8 cellular contexts compared by ENCODE assay signal in genomic region chr1:151199860-151200581, GRCh38. TPM values are rescaled to one million over a fixed set of nuclear protein-coding genes. Genes with fewer than 3 reads are reported as not detected.
DNase-seq lines count a peak whose midpoint lies in the region; TF ChIP-seq lines count a peak whose summit lies in the region.

No MANE protein-coding gene starts in this region.

- no peaks in the 10 kb centered on the region for H3K9me3 ChIP-seq in smooth muscle cell (replicated peaks; ENCODE audit: low read depth)

- peak overlapping the region; percentile 98 to 99 (median 99) for H3K27ac Mint-ChIP-seq in CD14-positive monocyte
- H3K27ac Mint-ChIP-seq in activated naive CD4-positive, alpha-beta T cell treated with anti-CD3 and anti-CD28 coated beads, Interleukin-2, amount 10 ng/mL, durations not matched to agents 7 days and 5 days: peak overlapping the region; percentile 98

- peaks cover 0 to 2% (median 0%) of the 10 kb centered on the region in 3 donors for H3K27me3 Mint-ChIP-seq in CD14-positive monocyte (ENCODE audit: low read depth in 3 of 3)
- peaks cover 14% of the 10 kb centered on the region for H3K27me3 Mint-ChIP-seq in activated naive CD4-positive, alpha-beta T cell treated with anti-CD3 and anti-CD28 coated beads, Interleukin-2, amount 10 ng/mL, durations not matched to agents 7 days and 5 days

- intact Hi-C loops in CD14-positive monocyte (cut with micrococcal nuclease): loop anchor here (2.0 to 10.0 kb wide), 4 partner anchors 33 to 205 kb away; partner anchors contain the start of genes PSMD4 (in 2 of the 2) and SCNM1 (in 1 of the 2)

- H3K79me2 ChIP-seq in smooth muscle cell (ENCODE audit: low read depth): peaks cover 58% of the 10 kb centered on the region

- H2AFZ ChIP-seq in smooth muscle cell (ENCODE audit: low read depth): no peak overlapping the region

- DNase-seq in CD14-positive monocyte (ENCODE audit: low spot score) (no peak), KBM-7 (peak; percentile 21), smooth muscle cell (lab: John Stamatoyannopoulos, UW; ENCODE audit: unreplicated experiment) (peak; percentile 3), cerebellar nuclear complex (lab: John Stamatoyannopoulos, UW) (no peak), NCI-H524 (lab: John Stamatoyannopoulos, UW) (no peak)
- DNase-seq in activated naive CD4-positive, alpha-beta T cell treated with anti-CD3 and anti-CD28 coated beads, Interleukin-2, amount 10 ng/mL, durations not matched to agents 7 days and 5 days: no peak
- DNase-seq in stimulated activated CD8-positive, alpha-beta memory T cell treated with anti-CD3 and anti-CD28 coated beads, Interleukin-4, amount 100 ng/mL, for 48 hours: no peak

- in situ Hi-C loops in KBM-7 (cut with MboI; ENCODE audit: low pct_unique_long_range_greater_than_20kb, low sequenced_read_pairs): no loop called here

- peak overlapping the region; percentile 97 to 99 for H3K4me3 Mint-ChIP-seq in CD14-positive monocyte
- H3K4me3 Mint-ChIP-seq in activated naive CD4-positive, alpha-beta T cell treated with anti-CD3 and anti-CD28 coated beads, Interleukin-2, amount 10 ng/mL, durations not matched to agents 7 days and 5 days: peak overlapping the region; percentile 92

- H3K9me3 Mint-ChIP-seq in CD14-positive monocyte: no peaks in the 10 kb centered on the region
- H3K9me3 Mint-ChIP-seq in activated naive CD4-positive, alpha-beta T cell treated with anti-CD3 and anti-CD28 coated beads, Interleukin-2, amount 10 ng/mL, durations not matched to agents 7 days and 5 days: no peaks in the 10 kb centered on the region

- peaks cover 6% of the 10 kb centered on the region for H3F3A ChIP-seq in smooth muscle cell (ENCODE audit: low read depth)

- CTCF ChIA-PET in activated naive CD4-positive, alpha-beta T cell treated with anti-CD3 and anti-CD28 coated beads, Interleukin-2, amount 10 ng/mL, durations not matched to agents 7 days and 5 days (lab: Charles Lee): no interaction called here

- no peaks in the 10 kb centered on the region for H3K27me3 ChIP-seq in smooth muscle cell (ENCODE audit: low read depth)

- H3K27ac ChIP-seq in smooth muscle cell (ENCODE audit: low read depth): peak overlapping the region; percentile 97

- peaks cover 42% of the 10 kb centered on the region for H3K4me1 Mint-ChIP-seq in CD14-positive monocyte
- H3K4me1 Mint-ChIP-seq in activated naive CD4-positive, alpha-beta T cell treated with anti-CD3 and anti-CD28 coated beads, Interleukin-2, amount 10 ng/mL, durations not matched to agents 7 days and 5 days: peaks cover 49% of the 10 kb centered on the region

- peak overlapping the region; percentile 91 for H3K4me2 ChIP-seq in smooth muscle cell

- peaks cover 10 to 16% of the 10 kb centered on the region in 2 donors for H3K36me3 Mint-ChIP-seq in CD14-positive monocyte
- H3K36me3 Mint-ChIP-seq in activated naive CD4-positive, alpha-beta T cell treated with anti-CD3 and anti-CD28 coated beads, Interleukin-2, amount 10 ng/mL, durations not matched to agents 7 days and 5 days: peaks cover 22% of the 10 kb centered on the region

- H3K4me1 ChIP-seq in smooth muscle cell (ENCODE audit: low read depth): peaks cover 12% of the 10 kb centered on the region

- TF ChIP-seq CTCF in CD14-positive monocyte (IDR thresholded peaks at IDR 0.05): no peak
- TF ChIP-seq CTCF in smooth muscle cell (IDR thresholded peaks at IDR 0.05; ENCODE audit: borderline replicate concordance, insufficient read depth, poor library complexity, severe bottlenecking): no peak

- H4K20me1 ChIP-seq in smooth muscle cell (ENCODE audit: low read depth): peaks cover 56% of the 10 kb centered on the region

- no peaks in the 10 kb centered on the region for H3K36me3 ChIP-seq in smooth muscle cell (ENCODE audit: low read depth)

- peak overlapping the region; percentile 96 for H3K9ac ChIP-seq in smooth muscle cell (ENCODE audit: low read depth)

- H3K4me3 ChIP-seq in iPS-11a (ENCODE audit: low read depth, low read length) (peak overlapping the region; percentile 85), smooth muscle cell (peak overlapping the region; percentile 85)

- WGBS in smooth muscle cell (ENCODE audit: low lambda C conversion rate): under 1% methylated on average over 11 of the region's 12 CpGs

RNA-seq across cellular contexts. Expression of gene PIP5K1A, which starts 1.7 kb away (rescaled TPM):
- polyA plus RNA-seq in CD14-positive monocyte: 10 to 100 TPM; 10.8 to 11.7 TPM
- 54.6 and 78.2 TPM in 2 replicates for total RNA-seq in smooth muscle cell
- polyA plus RNA-seq in smooth muscle cell: 24.1 and 25.8 TPM in 2 replicates

RNA-seq across cellular contexts. Expression of gene VPS72, which starts 10.0 kb away (rescaled TPM):
- polyA plus RNA-seq in CD14-positive monocyte: 10 to 100 TPM; 37.7 to 43.3 TPM
- total RNA-seq in smooth muscle cell: 35.0 and 44.9 TPM in 2 replicates
- 57.9 and 74.1 TPM in 2 replicates for polyA plus RNA-seq in smooth muscle cell

RNA-seq across cellular contexts. Expression of gene TMOD4, which starts 24.2 kb away (rescaled TPM):
- not detected for polyA plus RNA-seq in CD14-positive monocyte
- not detected in 2 replicates for total RNA-seq in smooth muscle cell
- polyA plus RNA-seq in smooth muscle cell: 0.37 TPM in 1 of 2 replicates, not detected in the other

RNA-seq across cellular contexts. Expression of gene SCNM1, which starts 34.1 kb away (rescaled TPM):
- polyA plus RNA-seq in CD14-positive monocyte (100 to 1,000 TPM; 103 to 110 TPM), smooth muscle cell (94.8 and 105 TPM in 2 replicates)
- total RNA-seq in smooth muscle cell: 49.7 and 58.6 TPM in 2 replicates

RNA-seq across cellular contexts. Expression of gene LYSMD1, which starts 34.3 kb away (rescaled TPM):
- under 1 TPM in 1 of 2 donors, not detected in 1; 0.24 TPM for polyA plus RNA-seq in CD14-positive monocyte
- total RNA-seq in smooth muscle cell: 9.7 and 17.8 TPM in 2 replicates
- polyA plus RNA-seq in smooth muscle cell: 1.9 and 2.5 TPM in 2 replicates

Comparison
In these comparisons a context has a peak if more than half of its experiments do, and no peak if none do; other contexts are left out.
1. DNase-seq: peak in KBM-7 (single experiment) and smooth muscle cell (single experiment); none in CD14-positive monocyte (single experiment), activated naive CD4-positive, alpha-beta T cell treated with anti-CD3 and anti-CD28 coated beads, Interleukin-2, amount 10 ng/mL, durations not matched to agents 7 days and 5 days (single experiment), stimulated activated CD8-positive, alpha-beta memory T cell treated with anti-CD3 and anti-CD28 coated beads, Interleukin-4, amount 100 ng/mL, for 48 hours (single experiment), cerebellar nuclear complex (0 of 2) and NCI-H524 (0 of 2).